ENCODE assay signal across 8 cellular contexts in the genomic region with DNA sequence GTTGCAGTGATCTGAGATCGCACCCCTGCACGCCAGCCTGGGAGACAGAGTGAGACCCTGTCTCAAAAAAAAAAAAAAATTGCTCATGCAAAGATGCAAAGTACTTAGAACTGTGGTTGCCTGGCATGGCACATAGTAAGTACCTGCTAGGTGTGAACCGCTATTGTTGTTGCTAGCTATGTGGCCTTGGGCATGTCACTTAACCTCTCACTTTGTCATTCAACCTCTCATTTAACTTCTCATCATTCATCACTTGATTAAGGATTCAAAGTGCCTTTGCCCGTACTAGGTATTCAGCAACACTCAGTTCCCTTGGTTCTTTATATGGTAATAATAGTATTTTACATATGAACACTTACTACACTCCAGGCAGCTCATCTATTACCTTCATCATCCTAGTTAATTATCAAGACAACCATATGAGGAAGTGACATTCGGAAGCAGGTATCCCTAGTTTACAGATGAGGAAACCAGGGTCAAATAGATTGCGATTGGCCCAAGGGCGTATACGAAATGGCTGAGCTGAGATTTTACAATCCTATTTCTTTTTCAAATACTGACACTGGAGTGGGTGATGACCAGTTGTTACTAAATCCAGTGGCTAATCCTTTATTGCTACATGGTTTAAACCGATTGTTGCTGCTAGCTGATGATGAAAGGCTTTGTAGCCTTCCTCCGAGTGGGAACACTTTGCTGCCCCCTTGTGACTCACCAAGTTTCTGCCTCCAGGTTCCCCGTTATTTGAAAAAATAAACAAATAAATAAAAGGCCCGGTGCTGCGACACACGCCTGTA. TPM values are rescaled to one million over a fixed set of nuclear protein-coding genes. Genes with fewer than 3 reads are reported as not detected.
DNase-seq lines count a peak whose midpoint lies in the region; TF ChIP-seq lines count a peak whose summit lies in the region.

No MANE protein-coding gene starts in this region.

- TF ChIP-seq CTCF in CD14-positive monocyte (IDR thresholded peaks at IDR 0.05) (peak; percentile 57), GM20000 (IDR thresholded peaks at IDR 0.05; ENCODE audit: extremely low read depth, missing control alignments) (peak; percentile 18), mesothelial cell of epicardium (IDR thresholded peaks at IDR 0.05; ENCODE audit: unreplicated experiment) (peak; percentile 59)

- H3K4me1 Mint-ChIP-seq in CD14-positive monocyte (peaks cover 5% of the 10 kb centered on the region), mesothelial cell of epicardium (peaks cover 2% of the 10 kb centered on the region)

- H3K4me3 Mint-ChIP-seq in CD14-positive monocyte: no peak overlapping the region
- no peak overlapping the region for H3K4me3 Mint-ChIP-seq in mesothelial cell of epicardium

- H3K36me3 Mint-ChIP-seq in CD14-positive monocyte (no peaks in the 10 kb centered on the region), mesothelial cell of epicardium (no peaks in the 10 kb centered on the region)

- H3K27ac Mint-ChIP-seq in CD14-positive monocyte (peak overlapping the region; percentile 11 to 80 (median 50)), mesothelial cell of epicardium (no peak overlapping the region)

- peak; percentile 53 for DNase-seq in CD14-positive monocyte (ENCODE audit: low spot score)
- DNase-seq in GM20000 (ENCODE audit: low spot score): peak; percentile 38
- peak; percentile 33 for DNase-seq in NCI-H2171 (lab: John Stamatoyannopoulos, UW)
- DNase-seq in activated CD4-positive, alpha-beta T cell treated with anti-CD3 and anti-CD28 coated beads for 48 hours: peak; percentile 68
- peak; percentile 46 to 57 for DNase-seq in dermis microvascular lymphatic vessel endothelial cell (ENCODE audit: low read depth in 2 of 2)
- peak in 1 of 2 experiments; percentile 48 for DNase-seq in mesothelial cell of epicardium (ENCODE audit: low spot score in 2 of 2, unreplicated experiment in 2 of 2)
- DNase-seq in stimulated activated CD8-positive, alpha-beta memory T cell treated with anti-CD3 and anti-CD28 coated beads, Interleukin-7, amount 100 ng/mL, for 24 hours (ENCODE audit: low read depth): peak; percentile 19
- no peak for DNase-seq in 8988T

- peaks cover 0 to 22% (median 0%) of the 10 kb centered on the region in 3 donors for H3K27me3 Mint-ChIP-seq in CD14-positive monocyte (ENCODE audit: low read depth in 3 of 3)
- peaks cover 3% of the 10 kb centered on the region for H3K27me3 Mint-ChIP-seq in mesothelial cell of epicardium (ENCODE audit: low read depth)

- intact Hi-C loops in CD14-positive monocyte (cut with micrococcal nuclease): no loop called here

- H3K9me3 Mint-ChIP-seq in CD14-positive monocyte (no peaks in the 10 kb centered on the region), mesothelial cell of epicardium (peaks cover 11% of the 10 kb centered on the region)

RNA-seq across cellular contexts. Expression of a gene that starts 28.8 kb away (rescaled TPM):
- 1 to 10 TPM; 4.0 to 7.4 TPM for polyA plus RNA-seq in CD14-positive monocyte
- total RNA-seq in dermis microvascular lymphatic vessel endothelial cell (not detected in 2 replicates), mesothelial cell of epicardium (0.38 TPM in 2 of 3 replicates, not detected in the other)

RNA-seq across cellular contexts. Expression of a gene that starts 36.6 kb away (rescaled TPM):
- polyA plus RNA-seq in CD14-positive monocyte: 10 to 100 TPM; 21.8 to 31.1 TPM
- 15.1 and 32.9 TPM in 2 replicates for total RNA-seq in dermis microvascular lymphatic vessel endothelial cell
- 57.6 to 62.7 TPM (median 58.1 TPM) in 3 replicates for total RNA-seq in mesothelial cell of epicardium
